28 cellular contexts compared by ENCODE assay signal in genomic region chr10:98881789-98882188, GRCh38.
"Had no signal": no experiment of that assay in that cellular context is flagged by ENCODE, and none has a peak within 500 bp of the region (broad histone marks: within the 10 kb centered on the region; RNA-seq: fewer than 3 reads in every experiment).

No MANE protein-coding gene starts in this region.

- DNase-seq: naive thymus-derived CD8-positive, alpha-beta T cell; nephron progenitor cell; nucleus accumbens; pancreas; retina; right lobe of liver; sigmoid colon; small intestine; stimulated activated CD4-positive, alpha-beta T cell treated with anti-CD3 and anti-CD28 coated beads, Interleukin-15, amount 100 ng/mL, for 24 hours; stimulated activated CD4-positive, alpha-beta T cell treated with anti-CD3 and anti-CD28 coated beads, Interleukin-2, amount 100 ng/mL, for 24 hours; stimulated activated CD4-positive, alpha-beta T cell treated with anti-CD3 and anti-CD28 coated beads, Interleukin-2, amount 100 ng/mL, for 48 hours; stimulated activated CD4-positive, alpha-beta T cell treated with anti-CD3 and anti-CD28 coated beads, Interleukin-4, amount 100 ng/mL, for 4 hours; stimulated activated CD8-positive, alpha-beta memory T cell treated with anti-CD3 and anti-CD28 coated beads, Interleukin-4, amount 100 ng/mL, for 48 hours; stimulated activated naive CD4-positive, alpha-beta T cell; stimulated activated naive CD8-positive, alpha-beta T cell treated with anti-CD3 and anti-CD28 coated beads, Interleukin-15, amount 100 ng/mL, for 72 hours; stimulated activated naive CD8-positive, alpha-beta T cell treated with anti-CD3 and anti-CD28 coated beads, Interleukin-15, Interleukin-2, amounts not matched to agents 100 U/mL and 50 U/mL, for 24 hours; substantia nigra; testis; tibial artery; transverse colon; upper lobe of right lung; uterus had no signal

- H3K4me3 ChIP-seq: pancreas, prostate gland, right atrium auricular region, right lobe of liver, sigmoid colon, suprapubic skin, testis, tibial artery, transverse colon, upper lobe of right lung, uterus had no signal

- H3K36me3 ChIP-seq: neutrophil, pancreas, prostate gland, right atrium auricular region, right lobe of liver, sigmoid colon, suprapubic skin, tibial artery, transverse colon, upper lobe of right lung, uterus had no signal

- H3K27ac ChIP-seq: neutrophil, pancreas, prostate gland, right atrium auricular region, right lobe of liver, sigmoid colon, suprapubic skin, testis, tibial artery, transverse colon, upper lobe of right lung, uterus had no signal

- H3K9me3 ChIP-seq: neutrophil, pancreas, prostate gland, right atrium auricular region, right lobe of liver, sigmoid colon, suprapubic skin, testis, tibial artery, transverse colon, upper lobe of right lung, uterus had no signal

- H3K27me3 ChIP-seq: neutrophil, pancreas, right atrium auricular region, right lobe of liver, sigmoid colon, suprapubic skin, testis, tibial artery, transverse colon, upper lobe of right lung, uterus had no signal

- H3K4me1 ChIP-seq: pancreas, prostate gland, right atrium auricular region, right lobe of liver, suprapubic skin, testis, upper lobe of right lung, uterus had no signal

- FAIRE-seq: pancreas, small intestine had no signal

- ATAC-seq: naive thymus-derived CD8-positive, alpha-beta T cell; natural killer cell treated with Interleukin-12 subunit alpha and Interleukin-12 subunit beta and Interleukin-15 and Interleukin-18, amount 100 ng/mL, for 72 hours; stimulated activated memory B cell treated with anti-CD40 and anti-IgM and Interleukin-4, amounts not matched to agents 10 μg/mL and 1 μg/mL and 100 μg/mL, for 72 hours; stimulated activated naive CD8-positive, alpha-beta T cell treated with anti-CD3 and anti-CD28 coated beads, Interleukin-15, amount 100 ng/mL, for 72 hours; stimulated activated naive CD8-positive, alpha-beta T cell treated with anti-CD3 and anti-CD28 coated beads, Interleukin-15, Interleukin-2, amounts not matched to agents 100 U/mL and 50 U/mL, for 24 hours; upper lobe of right lung had no signal
